In genomic region chr5:43432486-43433365, GRCh38 we compare ENCODE assay signal across 1 cellular context.
TF ChIP-seq lines count a peak whose summit lies in the region.

No MANE protein-coding gene starts in this region.

TF ChIP-seq in HepG2, 621 proteins besides CTCF, POLR2A, EP300 and RAD21 (continues in another document):
- TF ChIP-seq SOX13 (IDR thresholded peaks at IDR 0.05) (peak; percentile 93), SOX13 (CRISPR knock-in tag; conservative IDR thresholded peaks at IDR 0.05 in 1 of 2, IDR thresholded peaks at IDR 0.05 in 1 of 2) (peak in 1 of 2 experiments; percentile 96; a peak in 2 of 4 replicates), MXI1 (IDR thresholded peaks at IDR 0.05; ENCODE audit: borderline replicate concordance, low read depth, low read length) (peak; percentile 31; the same call in 1 of the 3 replicates), ZNF20 (CRISPR knock-in tag; IDR thresholded peaks at IDR 0.05) (no peak), MXD4 (CRISPR knock-in tag; IDR thresholded peaks at IDR 0.05) (0 out of 2 replicates have a peak, but pooled peaks have one; percentile 40), ZNF543 (CRISPR knock-in tag; IDR thresholded peaks at IDR 0.05) (peak; percentile 73; the same call in 1 of the 2 replicates), ZSCAN9 (CRISPR knock-in tag; IDR thresholded peaks at IDR 0.05; ENCODE audit: borderline replicate concordance) (peak; percentile 76; the same call in 1 of the 2 replicates), HMGXB3 (CRISPR knock-in tag; IDR thresholded peaks at IDR 0.05; ENCODE audit: borderline replicate concordance) (0 out of 2 replicates have a peak, but pooled peaks have one; percentile 42), ZNF792 (CRISPR knock-in tag; IDR thresholded peaks at IDR 0.05) (peak; percentile 86; the same call in 1 of the 2 replicates), MIER2 (CRISPR knock-in tag; IDR thresholded peaks at IDR 0.05) (peak; percentile 87), FLYWCH1 (CRISPR knock-in tag; IDR thresholded peaks at IDR 0.05) (no peak), ZNF740 (CRISPR knock-in tag; IDR thresholded peaks at IDR 0.05) (no peak), CREM (IDR thresholded peaks at IDR 0.05) (peak; percentile 80), CREM (CRISPR knock-in tag; IDR thresholded peaks at IDR 0.05) (no peak), TFDP1 (CRISPR knock-in tag; IDR thresholded peaks at IDR 0.05; ENCODE audit: borderline replicate concordance) (peak; percentile 59; the same call in 1 of the 2 replicates), ZBTB25 (CRISPR knock-in tag; IDR thresholded peaks at IDR 0.05) (peak; percentile 86), FOXK1 (CRISPR knock-in tag; IDR thresholded peaks at IDR 0.05; ENCODE audit: borderline replicate concordance, low read depth) (peak; percentile 92; the same call in 1 of the 2 replicates), PAWR (CRISPR knock-in tag; IDR thresholded peaks at IDR 0.05; ENCODE audit: borderline replicate concordance) (no peak), ZBTB26 (CRISPR knock-in tag; IDR thresholded peaks at IDR 0.05; ENCODE audit: borderline replicate concordance) (peak; percentile 100), NPAS2 (CRISPR knock-in tag; IDR thresholded peaks at IDR 0.05; ENCODE audit: borderline replicate concordance) (no peak), TERF1 (CRISPR knock-in tag; IDR thresholded peaks at IDR 0.05) (no peak), SIN3B (IDR thresholded peaks at IDR 0.05; ENCODE audit: low read length) (peak; percentile 30; the same call in 1 of the 2 replicates), ZNF644 (CRISPR knock-in tag; IDR thresholded peaks at IDR 0.05; ENCODE audit: low read depth) (peak; percentile 93), ETV5 (CRISPR knock-in tag; IDR thresholded peaks at IDR 0.05; ENCODE audit: borderline replicate concordance) (peak; percentile 91), ASH2L (IDR thresholded peaks at IDR 0.05; ENCODE audit: insufficient read length, low read depth, low read length) (peak; percentile 67), MEIS2 (CRISPR knock-in tag; IDR thresholded peaks at IDR 0.05) (peak; percentile 99), ESRRA (CRISPR knock-in tag; IDR thresholded peaks at IDR 0.05; ENCODE audit: low read depth) (0 out of 2 replicates have a peak, but pooled peaks have one; percentile 44), BRF2 (CRISPR knock-in tag; IDR thresholded peaks at IDR 0.05) (peak; percentile 74; the same call in 1 of the 2 replicates), IKZF5 (CRISPR knock-in tag; IDR thresholded peaks at IDR 0.05) (peak; percentile 94), ZNF232 (CRISPR knock-in tag; IDR thresholded peaks at IDR 0.05; ENCODE audit: borderline replicate concordance) (peak; percentile 82; the same call in 1 of the 2 replicates), ZGPAT (CRISPR knock-in tag; IDR thresholded peaks at IDR 0.05) (peak; percentile 96), GMEB1 (CRISPR knock-in tag; IDR thresholded peaks at IDR 0.05; ENCODE audit: borderline replicate concordance) (peak; percentile 41; the same call in 1 of the 2 replicates), ZNF484 (CRISPR knock-in tag; IDR thresholded peaks at IDR 0.05; ENCODE audit: borderline replicate concordance, low read depth) (no peak), ZNF513 (CRISPR knock-in tag; conservative IDR thresholded peaks at IDR 0.05) (no peak), SMYD3 (CRISPR knock-in tag; IDR thresholded peaks at IDR 0.05) (peak; percentile 93), ZMAT5 (CRISPR knock-in tag; IDR thresholded peaks at IDR 0.05; ENCODE audit: borderline replicate concordance, low read depth) (no peak), ZNF414 (CRISPR knock-in tag; IDR thresholded peaks at IDR 0.05) (peak; percentile 91; the same call in 1 of the 2 replicates), ZNF776 (CRISPR knock-in tag; IDR thresholded peaks at IDR 0.05) (no peak), ZNF230 (CRISPR knock-in tag; IDR thresholded peaks at IDR 0.05) (peak; percentile 48; the same call in 1 of the 2 replicates), ERF (CRISPR knock-in tag; IDR thresholded peaks at IDR 0.05) (peak; percentile 95), ZNF350 (CRISPR knock-in tag; IDR thresholded peaks at IDR 0.05; ENCODE audit: borderline replicate concordance, low read depth) (peak; percentile 85; the same call in 1 of the 2 replicates), ZNF44 (CRISPR knock-in tag; IDR thresholded peaks at IDR 0.05) (0 out of 2 replicates have a peak, but pooled peaks have one; percentile 36)
